ENCODE assay signal across 8 cellular contexts in the genomic region with DNA sequence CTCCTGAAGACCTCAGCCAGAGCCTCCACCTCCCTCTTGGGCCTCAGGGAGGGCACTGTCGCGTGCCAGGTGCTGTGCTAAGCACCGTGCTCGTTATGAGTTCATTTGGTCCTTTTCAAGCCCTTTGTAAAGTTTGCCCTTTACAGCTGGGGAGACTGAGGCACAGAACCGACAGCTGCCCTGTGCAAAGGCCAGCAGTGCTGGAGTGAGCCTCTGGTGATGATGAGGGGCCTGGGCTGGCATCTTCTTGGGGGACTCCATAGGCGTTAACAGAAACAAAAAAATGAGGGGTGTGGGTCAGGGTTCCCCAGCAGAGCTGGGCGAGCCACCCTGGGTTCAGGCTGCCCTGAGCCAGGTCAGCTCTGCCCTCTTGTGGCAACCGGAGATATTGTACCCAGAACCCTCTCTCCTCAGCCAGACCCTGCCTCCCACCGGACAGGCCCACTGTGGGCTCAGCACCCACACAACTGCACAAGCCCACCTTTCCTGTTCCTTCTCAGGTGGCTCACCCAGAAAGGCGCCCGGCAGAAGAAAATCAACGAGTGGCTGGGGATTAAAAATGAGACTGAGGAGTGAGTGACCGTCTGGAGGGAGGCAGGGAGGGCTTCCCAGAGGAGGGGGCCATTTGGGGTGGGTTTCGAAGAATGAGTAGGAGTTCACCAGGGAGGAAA. TPM values are rescaled to one million over a fixed set of nuclear protein-coding genes. Genes with fewer than 3 reads are reported as not detected.
DNase-seq lines count a peak whose midpoint lies in the region; ATAC-seq and TF ChIP-seq lines count a peak whose summit lies in the region.

No MANE protein-coding gene starts in this region.

- intact Hi-C loops in sigmoid colon (cut with DNase I), result loop anchor here (2.0 kb wide), 1 partner anchor 55 kb away; no protein-coding TSS in a partner anchor

- peak; percentile 38 for DNase-seq in A172 (ENCODE audit: low spot score)
- peak; percentile 24 for DNase-seq in NCI-H82 treated with DMSO at 0.1 percent for 48 hours (lab: John Stamatoyannopoulos, UW; ENCODE audit: unreplicated experiment)
- DNase-seq in activated T-cell treated with anti-CD3 and anti-CD28 coated beads, Interleukin-2, amount 50 U/mL, for 72 hours, result peak; percentile 72 to 73
- DNase-seq in foreskin keratinocyte, result no peak
- DNase-seq in sigmoid colon, result no peak

- H3K27me3 Mint-ChIP-seq in activated T-cell treated with anti-CD3 and anti-CD28 coated beads, Interleukin-2, amount 50 U/mL, for 72 hours (ENCODE audit: low read depth), result no peaks in the 10 kb centered on the region

- peaks cover 2 to 12% of the 10 kb centered on the region in 2 donors for H3K36me3 Mint-ChIP-seq in activated T-cell treated with anti-CD3 and anti-CD28 coated beads, Interleukin-2, amount 50 U/mL, for 72 hours (ENCODE audit: insufficient read depth in 2 of 2)

- H3K4me3 ChIP-seq in sigmoid colon, result no peak overlapping the region

- ATAC-seq in activated T-cell treated with anti-CD3 and anti-CD28 coated beads, Interleukin-2, amount 50 U/mL, for 72 hours (replicated peaks in 1 of 2), result peak; percentile 92 to 93
- peak; percentile 55 for ATAC-seq in foreskin keratinocyte
- no peak for ATAC-seq in HG03457 (IDR thresholded peaks at IDR 0.05; ENCODE audit: unreplicated experiment)
- no peak for ATAC-seq in GM21576 (IDR thresholded peaks at IDR 0.05; ENCODE audit: unreplicated experiment)

- H3K9me3 Mint-ChIP-seq in activated T-cell treated with anti-CD3 and anti-CD28 coated beads, Interleukin-2, amount 50 U/mL, for 72 hours, result no peaks in the 10 kb centered on the region

- H3K27ac Mint-ChIP-seq in activated T-cell treated with anti-CD3 and anti-CD28 coated beads, Interleukin-2, amount 50 U/mL, for 72 hours, result no peak overlapping the region

- no peak for TF ChIP-seq EP300 in sigmoid colon (IDR thresholded peaks at IDR 0.05)

- H3K27ac ChIP-seq in foreskin keratinocyte (no peak overlapping the region), sigmoid colon (no peak overlapping the region)

- TF ChIP-seq CTCF in GM12873 (IDR thresholded peaks at IDR 0.05; ENCODE audit: insufficient read depth, low read depth, low read length, missing control alignments) (peak; percentile 95), foreskin keratinocyte (conservative IDR thresholded peaks at IDR 0.05) (peak; percentile 75), sigmoid colon (IDR thresholded peaks at IDR 0.05) (peak; percentile 46 to 72 (median 64))

- WGBS in sigmoid colon, 2 donors, result 59 to 70% methylated on average over 14 of the region's 14 CpGs

- H3K27me3 ChIP-seq in foreskin keratinocyte (no peaks in the 10 kb centered on the region), sigmoid colon (no peaks in the 10 kb centered on the region)

- TF ChIP-seq POLR2A in sigmoid colon (IDR thresholded peaks at IDR 0.05), result no peak

- peaks cover 15 to 67% (median 38%) of the 10 kb centered on the region in 4 donors for H3K36me3 ChIP-seq in sigmoid colon

- no peaks in the 10 kb centered on the region for H3K4me1 ChIP-seq in foreskin keratinocyte
- peaks cover 0 to 3% (median 1%) of the 10 kb centered on the region in 4 donors for H3K4me1 ChIP-seq in sigmoid colon

- H3K4me3 Mint-ChIP-seq in activated T-cell treated with anti-CD3 and anti-CD28 coated beads, Interleukin-2, amount 50 U/mL, for 72 hours, result no peak overlapping the region

- no peaks in the 10 kb centered on the region for H3K4me1 Mint-ChIP-seq in activated T-cell treated with anti-CD3 and anti-CD28 coated beads, Interleukin-2, amount 50 U/mL, for 72 hours (ENCODE audit: low read depth)

- no peaks in the 10 kb centered on the region for H3K9me3 ChIP-seq in sigmoid colon

RNA-seq across cellular contexts. Expression of a gene that starts 5.5 kb away (rescaled TPM):
- total RNA-seq in A172 (2014; rRNA removed; shearing (Covaris generic)), result 28.2 and 40.5 TPM in 2 replicates
- total RNA-seq in activated T-cell treated with anti-CD3 and anti-CD28 coated beads, Interleukin-2, amount 50 U/mL, for 72 hours, result 10 to 100 TPM; 10.2 to 11.4 TPM
- total RNA-seq in foreskin keratinocyte (22.0 and 22.7 TPM in 2 replicates), sigmoid colon (10 to 100 TPM in 3 of 4 donors, 1 to 10 TPM in 1; 9.1 to 45.7 (median 44.5) TPM)
- polyA plus RNA-seq in foreskin keratinocyte (31.7 and 32.6 TPM in 2 replicates), sigmoid colon (100 to 1,000 TPM in 2 of 3 donors, 10 to 100 TPM in 1; 96.7 to 412 (median 178) TPM)

RNA-seq across cellular contexts. Expression of a gene that starts 15.1 kb away (rescaled TPM):
- total RNA-seq in A172 (2014; rRNA removed; shearing (Covaris generic)), result 32.3 and 43.2 TPM in 2 replicates
- 10 to 100 TPM; 13.3 to 15.4 TPM for total RNA-seq in activated T-cell treated with anti-CD3 and anti-CD28 coated beads, Interleukin-2, amount 50 U/mL, for 72 hours
- 24.2 and 26.0 TPM in 2 replicates for total RNA-seq in foreskin keratinocyte
- polyA plus RNA-seq in foreskin keratinocyte, result 23.7 and 24.1 TPM in 2 replicates
- 10 to 100 TPM in 2 of 4 donors, 1 to 10 TPM in 2; 7.8 to 18.0 (median 9.5) TPM for total RNA-seq in sigmoid colon
- polyA plus RNA-seq in sigmoid colon, result 1 to 10 TPM; 1.8 to 8.7 (median 6.5) TPM

RNA-seq across cellular contexts. Expression of a gene that starts 24.9 kb away (rescaled TPM):
- total RNA-seq in A172 (2014; rRNA removed; shearing (Covaris generic)), result 17.1 and 40.0 TPM in 2 replicates
- 10 to 100 TPM in 1 of 2 donors, 1 to 10 TPM in 1; 9.8 to 10.1 TPM for total RNA-seq in activated T-cell treated with anti-CD3 and anti-CD28 coated beads, Interleukin-2, amount 50 U/mL, for 72 hours
- 24.5 and 26.9 TPM in 2 replicates for total RNA-seq in foreskin keratinocyte
- 37.0 and 39.4 TPM in 2 replicates for polyA plus RNA-seq in foreskin keratinocyte
- 10 to 100 TPM; 15.8 to 37.3 (median 26.2) TPM for total RNA-seq in sigmoid colon
- 10 to 100 TPM in 2 of 3 donors, 1 to 10 TPM in 1; 9.0 to 26.4 (median 12.0) TPM for polyA plus RNA-seq in sigmoid colon

RNA-seq across cellular contexts. Expression of a gene that starts 35.7 kb away (rescaled TPM):
- 0.26 and 2.6 TPM in 2 replicates for total RNA-seq in A172 (2014; rRNA removed; shearing (Covaris generic))
- total RNA-seq in activated T-cell treated with anti-CD3 and anti-CD28 coated beads, Interleukin-2, amount 50 U/mL, for 72 hours, result 1 to 10 TPM; 1.8 to 1.9 TPM
- total RNA-seq in foreskin keratinocyte, result 0.68 and 0.85 TPM in 2 replicates
- 0.84 and 1.5 TPM in 2 replicates for polyA plus RNA-seq in foreskin keratinocyte
- 1 to 10 TPM in 3 of 4 donors, under 1 TPM in 1; 0.66 to 2.9 (median 2.2) TPM for total RNA-seq in sigmoid colon
- polyA plus RNA-seq in sigmoid colon, result 1 to 10 TPM; 2.1 to 4.8 (median 4.2) TPM

RNA-seq across cellular contexts. Expression of a gene that starts 58.1 kb away (rescaled TPM):
- 0.02 TPM in 1 of 2 replicates, not detected in the other for total RNA-seq in A172 (2014; rRNA removed; shearing (Covaris generic))
- under 1 TPM in 1 of 2 donors, not detected in 1; 0.10 TPM for total RNA-seq in activated T-cell treated with anti-CD3 and anti-CD28 coated beads, Interleukin-2, amount 50 U/mL, for 72 hours
- total RNA-seq in foreskin keratinocyte, result not detected in 2 replicates
- not detected in 2 replicates for polyA plus RNA-seq in foreskin keratinocyte
- 1 to 10 TPM; 1.8 to 8.6 (median 4.5) TPM for total RNA-seq in sigmoid colon
- 1 to 10 TPM in 1 of 3 donors, not detected in 2; 4.0 TPM for polyA plus RNA-seq in sigmoid colon

Comparison
In these comparisons a context has a peak if more than half of its experiments do, and no peak if none do; other contexts are left out.
1. DNase-seq: peak in A172 (single experiment), NCI-H82 treated with DMSO at 0.1 percent for 48 hours (single experiment) and activated T-cell treated with anti-CD3 and anti-CD28 coated beads, Interleukin-2, amount 50 U/mL, for 72 hours (2 of 2); none in foreskin keratinocyte (0 of 2) and sigmoid colon (single experiment).
2. ATAC-seq: peak in activated T-cell treated with anti-CD3 and anti-CD28 coated beads, Interleukin-2, amount 50 U/mL, for 72 hours (2 of 2) and foreskin keratinocyte (single experiment); none in HG03457 (single experiment) and GM21576 (single experiment).
3. Peak in every context shown above with its lines, with median percentiles within 50 percentile points of each other: CTCF ChIP-seq.